1 cellular context compared by ENCODE assay signal in genomic region chr14:100726467-100726811, GRCh38.
TF ChIP-seq lines count a peak whose summit lies in the region.

No MANE protein-coding gene starts in this region.

TF ChIP-seq in HepG2, 621 proteins besides CTCF, POLR2A, EP300 and RAD21 (continued from another document):
- peak; percentile 95 for TF ChIP-seq ZNF687 (CRISPR knock-in tag; IDR thresholded peaks at IDR 0.05)
- 0 out of 2 replicates have a peak, but pooled peaks have one; percentile 53 for TF ChIP-seq ZNF431 (CRISPR knock-in tag; IDR thresholded peaks at IDR 0.05; ENCODE audit: borderline replicate concordance, low read depth)
- TF ChIP-seq NR3C1 (CRISPR knock-in tag; IDR thresholded peaks at IDR 0.05): no peak
- no peak for TF ChIP-seq ZNF256 (CRISPR knock-in tag; conservative IDR thresholded peaks at IDR 0.05)
- no peak for TF ChIP-seq POLR2AphosphoS5 (IDR thresholded peaks at IDR 0.05; ENCODE audit: low read depth, low read length)
- TF ChIP-seq, protein P1, sequence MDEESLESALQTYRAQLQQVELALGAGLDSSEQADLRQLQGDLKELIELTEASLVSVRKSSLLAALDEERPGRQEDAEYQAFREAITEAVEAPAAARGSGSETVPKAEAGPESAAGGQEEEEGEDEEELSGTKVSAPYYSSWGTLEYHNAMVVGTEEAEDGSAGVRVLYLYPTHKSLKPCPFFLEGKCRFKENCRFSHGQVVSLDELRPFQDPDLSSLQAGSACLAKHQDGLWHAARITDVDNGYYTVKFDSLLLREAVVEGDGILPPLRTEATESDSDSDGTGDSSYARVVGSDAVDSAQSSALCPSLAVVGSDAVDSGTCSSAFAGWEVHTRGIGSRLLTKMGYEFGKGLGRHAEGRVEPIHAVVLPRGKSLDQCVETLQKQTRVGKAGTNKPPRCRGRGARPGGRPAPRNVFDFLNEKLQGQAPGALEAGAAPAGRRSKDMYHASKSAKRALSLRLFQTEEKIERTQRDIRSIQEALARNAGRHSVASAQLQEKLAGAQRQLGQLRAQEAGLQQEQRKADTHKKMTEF (CRISPR knock-in tag; IDR thresholded peaks at IDR 0.05): no peak
- TF ChIP-seq ZNF232 (CRISPR knock-in tag; IDR thresholded peaks at IDR 0.05; ENCODE audit: borderline replicate concordance): 0 out of 2 replicates have a peak, but pooled peaks have one; percentile 26
- no peak for TF ChIP-seq ZNF75D (CRISPR knock-in tag; IDR thresholded peaks at IDR 0.05; ENCODE audit: borderline replicate concordance)
- TF ChIP-seq, protein P2, sequence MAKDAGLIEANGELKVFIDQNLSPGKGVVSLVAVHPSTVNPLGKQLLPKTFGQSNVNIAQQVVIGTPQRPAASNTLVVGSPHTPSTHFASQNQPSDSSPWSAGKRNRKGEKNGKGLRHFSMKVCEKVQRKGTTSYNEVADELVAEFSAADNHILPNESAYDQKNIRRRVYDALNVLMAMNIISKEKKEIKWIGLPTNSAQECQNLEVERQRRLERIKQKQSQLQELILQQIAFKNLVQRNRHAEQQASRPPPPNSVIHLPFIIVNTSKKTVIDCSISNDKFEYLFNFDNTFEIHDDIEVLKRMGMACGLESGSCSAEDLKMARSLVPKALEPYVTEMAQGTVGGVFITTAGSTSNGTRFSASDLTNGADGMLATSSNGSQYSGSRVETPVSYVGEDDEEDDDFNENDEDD (CRISPR knock-in tag; IDR thresholded peaks at IDR 0.05; ENCODE audit: borderline replicate concordance): 0 out of 2 replicates have a peak, but pooled peaks have one; percentile 60
- TF ChIP-seq RERE (CRISPR knock-in tag; IDR thresholded peaks at IDR 0.05; ENCODE audit: low read depth): no peak
- no peak for TF ChIP-seq MAZ (IDR thresholded peaks at IDR 0.05; ENCODE audit: borderline replicate concordance, low read depth, low read length)
- peak; percentile 22; the same call in 1 of the 2 replicates for TF ChIP-seq MAZ (CRISPR knock-in tag; IDR thresholded peaks at IDR 0.05; ENCODE audit: low read depth)
- TF ChIP-seq PHF8 (CRISPR knock-in tag; IDR thresholded peaks at IDR 0.05): peak; percentile 24; the same call in 1 of the 2 replicates
- no peak for TF ChIP-seq TBX2 (CRISPR knock-in tag; IDR thresholded peaks at IDR 0.05; ENCODE audit: borderline replicate concordance)
- TF ChIP-seq, protein P3, sequence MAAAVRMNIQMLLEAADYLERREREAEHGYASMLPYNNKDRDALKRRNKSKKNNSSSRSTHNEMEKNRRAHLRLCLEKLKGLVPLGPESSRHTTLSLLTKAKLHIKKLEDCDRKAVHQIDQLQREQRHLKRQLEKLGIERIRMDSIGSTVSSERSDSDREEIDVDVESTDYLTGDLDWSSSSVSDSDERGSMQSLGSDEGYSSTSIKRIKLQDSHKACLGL (CRISPR knock-in tag; IDR thresholded peaks at IDR 0.05): peak; percentile 67; the same call in 1 of the 2 replicates
- TF ChIP-seq, protein P4, sequence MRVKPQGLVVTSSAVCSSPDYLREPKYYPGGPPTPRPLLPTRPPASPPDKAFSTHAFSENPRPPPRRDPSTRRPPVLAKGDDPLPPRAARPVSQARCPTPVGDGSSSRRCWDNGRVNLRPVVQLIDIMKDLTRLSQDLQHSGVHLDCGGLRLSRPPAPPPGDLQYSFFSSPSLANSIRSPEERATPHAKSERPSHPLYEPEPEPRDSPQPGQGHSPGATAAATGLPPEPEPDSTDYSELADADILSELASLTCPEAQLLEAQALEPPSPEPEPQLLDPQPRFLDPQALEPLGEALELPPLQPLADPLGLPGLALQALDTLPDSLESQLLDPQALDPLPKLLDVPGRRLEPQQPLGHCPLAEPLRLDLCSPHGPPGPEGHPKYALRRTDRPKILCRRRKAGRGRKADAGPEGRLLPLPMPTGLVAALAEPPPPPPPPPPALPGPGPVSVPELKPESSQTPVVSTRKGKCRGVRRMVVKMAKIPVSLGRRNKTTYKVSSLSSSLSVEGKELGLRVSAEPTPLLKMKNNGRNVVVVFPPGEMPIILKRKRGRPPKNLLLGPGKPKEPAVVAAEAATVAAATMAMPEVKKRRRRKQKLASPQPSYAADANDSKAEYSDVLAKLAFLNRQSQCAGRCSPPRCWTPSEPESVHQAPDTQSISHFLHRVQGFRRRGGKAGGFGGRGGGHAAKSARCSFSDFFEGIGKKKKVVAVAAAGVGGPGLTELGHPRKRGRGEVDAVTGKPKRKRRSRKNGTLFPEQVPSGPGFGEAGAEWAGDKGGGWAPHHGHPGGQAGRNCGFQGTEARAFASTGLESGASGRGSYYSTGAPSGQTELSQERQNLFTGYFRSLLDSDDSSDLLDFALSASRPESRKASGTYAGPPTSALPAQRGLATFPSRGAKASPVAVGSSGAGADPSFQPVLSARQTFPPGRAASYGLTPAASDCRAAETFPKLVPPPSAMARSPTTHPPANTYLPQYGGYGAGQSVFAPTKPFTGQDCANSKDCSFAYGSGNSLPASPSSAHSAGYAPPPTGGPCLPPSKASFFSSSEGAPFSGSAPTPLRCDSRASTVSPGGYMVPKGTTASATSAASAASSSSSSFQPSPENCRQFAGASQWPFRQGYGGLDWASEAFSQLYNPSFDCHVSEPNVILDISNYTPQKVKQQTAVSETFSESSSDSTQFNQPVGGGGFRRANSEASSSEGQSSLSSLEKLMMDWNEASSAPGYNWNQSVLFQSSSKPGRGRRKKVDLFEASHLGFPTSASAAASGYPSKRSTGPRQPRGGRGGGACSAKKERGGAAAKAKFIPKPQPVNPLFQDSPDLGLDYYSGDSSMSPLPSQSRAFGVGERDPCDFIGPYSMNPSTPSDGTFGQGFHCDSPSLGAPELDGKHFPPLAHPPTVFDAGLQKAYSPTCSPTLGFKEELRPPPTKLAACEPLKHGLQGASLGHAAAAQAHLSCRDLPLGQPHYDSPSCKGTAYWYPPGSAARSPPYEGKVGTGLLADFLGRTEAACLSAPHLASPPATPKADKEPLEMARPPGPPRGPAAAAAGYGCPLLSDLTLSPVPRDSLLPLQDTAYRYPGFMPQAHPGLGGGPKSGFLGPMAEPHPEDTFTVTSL (CRISPR knock-in tag; IDR thresholded peaks at IDR 0.05; ENCODE audit: borderline replicate concordance): no peak
- TF ChIP-seq HOXA9 (CRISPR knock-in tag; IDR thresholded peaks at IDR 0.05; ENCODE audit: borderline replicate concordance): peak; percentile 48; the same call in 1 of the 2 replicates
- TF ChIP-seq SSRP1 (CRISPR knock-in tag; IDR thresholded peaks at IDR 0.05): no peak
